19 cellular contexts compared by ENCODE assay signal in genomic region chr5:168417731-168418429, GRCh38.
"Had no signal": no experiment of that assay in that cellular context is flagged by ENCODE, and none has a peak within 500 bp of the region (broad histone marks: within the 10 kb centered on the region; RNA-seq: fewer than 3 reads in every experiment).

No MANE protein-coding gene starts in this region.

- ATAC-seq: activated CD4-positive, CD25-positive, alpha-beta regulatory T cell treated with anti-CD3 and anti-CD28 coated beads, Interleukin-2, amount 50 U/mL, for 24 hours; activated T-cell treated with anti-CD3 and anti-CD28 coated beads, Interleukin-2, amount 50 U/mL, for 4 hours; gastrocnemius medialis; mucosa of descending colon; stimulated activated memory B cell treated with anti-CD40 and anti-IgM and Interleukin-4, amounts not matched to agents 10 μg/mL and 1 μg/mL and 100 μg/mL, for 72 hours had no signal

- H3K9me3 ChIP-seq: gastrocnemius medialis, mucosa of descending colon, pancreas, SJSA1, suprapubic skin, upper lobe of left lung had no signal

- H3K4me3 ChIP-seq: coronary artery, gastrocnemius medialis, hepatocyte, mucosa of descending colon, pancreas, SJSA1, suprapubic skin, upper lobe of left lung had no signal

- DNase-seq: activated CD4-positive, alpha-beta T cell treated with anti-CD3 and anti-CD28 coated beads, Interleukin-2, amount 50 U/mL, for 48 hours; activated effector memory CD4-positive, alpha-beta T cell treated with anti-CD3 and anti-CD28 coated beads, Interleukin-2, amount 50 U/mL, for 16 hours; activated naive CD8-positive, alpha-beta T cell treated with anti-CD3 and anti-CD28 coated beads for 36 hours; activated T-cell treated with anti-CD3 and anti-CD28 coated beads, Interleukin-2, amount 50 U/mL, for 4 hours; aorta; effector memory CD4-positive, alpha-beta T cell; gastrocnemius medialis; mucosa of descending colon; nephron progenitor cell; pancreas; small intestine; SW 1271; upper lobe of left lung had no signal

- H3K4me1 ChIP-seq: gastrocnemius medialis, pancreas, SJSA1, suprapubic skin, upper lobe of left lung had no signal

- H3K36me3 ChIP-seq: gastrocnemius medialis, suprapubic skin had no signal

- H2AFZ ChIP-seq: hepatocyte had no signal

- H3K27me3 ChIP-seq: gastrocnemius medialis, hepatocyte, pancreas, SJSA1, suprapubic skin, upper lobe of left lung had no signal

- H3K4me2 ChIP-seq: hepatocyte had no signal

- H3K27ac ChIP-seq: coronary artery, gastrocnemius medialis, hepatocyte, pancreas, SJSA1, suprapubic skin, upper lobe of left lung had no signal
